ENCODE assay signal across 20 cellular contexts in genomic region chr2:26891-27290, GRCh38.
"Had no signal": no experiment of that assay in that cellular context is flagged by ENCODE, and none has a peak within 500 bp of the region (broad histone marks: within the 10 kb centered on the region; RNA-seq: fewer than 3 reads in every experiment).

No MANE protein-coding gene starts in this region.

- H3K4me3 Mint-ChIP-seq: activated CD8-positive, alpha-beta T cell treated with anti-CD3 and anti-CD28 coated beads for 36 hours; activated naive CD4-positive, alpha-beta T cell treated with anti-CD3 and anti-CD28 coated beads, Interleukin-2, amount 10 ng/mL, durations not matched to agents 7 days and 5 days; activated naive CD8-positive, alpha-beta T cell treated with anti-CD3 and anti-CD28 coated beads for 36 hours; activated T-cell treated with anti-CD3 and anti-CD28 coated beads, Interleukin-2, amount 50 U/mL, for 72 hours; T-helper 1 cell treated with Interleukin-12 subunit alpha and Interleukin-12 subunit beta and Interleukin-4 antibody, amounts not matched to agents 30 μg/mL and 1 μg/mL, for 36 hours had no signal

- H3K9me3 ChIP-seq: Peyer's patch had no signal

- H3K27me3 ChIP-seq: Peyer's patch had no signal

- H3K9me3 Mint-ChIP-seq: activated CD8-positive, alpha-beta T cell treated with anti-CD3 and anti-CD28 coated beads for 36 hours had no signal

- H3K27ac ChIP-seq: Peyer's patch, RWPE1 had no signal

- H3K27me3 Mint-ChIP-seq: activated CD8-positive, alpha-beta T cell treated with anti-CD3 and anti-CD28 coated beads for 36 hours; activated naive CD4-positive, alpha-beta T cell treated with anti-CD3 and anti-CD28 coated beads, Interleukin-2, amount 10 ng/mL, durations not matched to agents 7 days and 5 days had no signal

- H3K36me3 Mint-ChIP-seq: activated naive CD8-positive, alpha-beta T cell treated with anti-CD3 and anti-CD28 coated beads for 36 hours had no signal

- ATAC-seq: activated CD4-positive, CD25-positive, alpha-beta regulatory T cell treated with anti-CD3 and anti-CD28 coated beads, Interleukin-2, amount 50 U/mL, for 24 hours; activated CD8-positive, alpha-beta T cell treated with anti-CD3 and anti-CD28 coated beads for 36 hours; activated T-cell treated with anti-CD3 and anti-CD28 coated beads, Interleukin-2, amount 50 U/mL, for 72 hours had no signal

- DNase-seq: activated CD4-positive, alpha-beta T cell treated with anti-CD3 and anti-CD28 coated beads for 4 hours; activated CD8-positive, alpha-beta memory T cell treated with anti-CD3 and anti-CD28 coated beads, Interleukin-2, amount 50 U/mL, for 4 hours; activated CD8-positive, alpha-beta T cell treated with anti-CD3 and anti-CD28 coated beads for 36 hours; activated gamma-delta T cell treated with Interleukin-2 at 50 U/mL for 16 hours; activated naive CD4-positive, alpha-beta T cell treated with anti-CD3 and anti-CD28 coated beads, Interleukin-2, amount 10 ng/mL, durations not matched to agents 7 days and 5 days; activated naive CD8-positive, alpha-beta T cell treated with anti-CD3 and anti-CD28 coated beads for 36 hours; activated T-cell treated with anti-CD3 and anti-CD28 coated beads, Interleukin-2, amount 50 U/mL, for 72 hours; anterior cingulate cortex; cerebellar nuclear complex; Karpas-422; NCI-H1105 treated with DMSO at 0.1 percent for 48 hours; NCI-H1436 treated with DMSO at 0.1 percent for 48 hours; NCI-H187; NCI-H510A treated with DMSO at 0.1 percent for 48 hours; Peyer's patch; Right ventricle myocardium superior had no signal

- H3K4me3 ChIP-seq: Peyer's patch had no signal

- H3K27ac Mint-ChIP-seq: activated CD8-positive, alpha-beta T cell treated with anti-CD3 and anti-CD28 coated beads for 36 hours; activated naive CD4-positive, alpha-beta T cell treated with anti-CD3 and anti-CD28 coated beads, Interleukin-2, amount 10 ng/mL, durations not matched to agents 7 days and 5 days; activated naive CD8-positive, alpha-beta T cell treated with anti-CD3 and anti-CD28 coated beads for 36 hours; activated T-cell treated with anti-CD3 and anti-CD28 coated beads, Interleukin-2, amount 50 U/mL, for 72 hours; activated T-helper 2 cell treated with anti-CD3 and anti-CD28 coated beads, Interferon-gamma antibody, Interleukin-2, Interleukin-4, amounts not matched to agents 10 μg/mL and 5 μg/mL and 100 μg/mL, durations not matched to agents 14 hours and 24 hours and 36 hours had no signal

- H3K36me3 ChIP-seq: Peyer's patch had no signal
